In the genomic region with DNA sequence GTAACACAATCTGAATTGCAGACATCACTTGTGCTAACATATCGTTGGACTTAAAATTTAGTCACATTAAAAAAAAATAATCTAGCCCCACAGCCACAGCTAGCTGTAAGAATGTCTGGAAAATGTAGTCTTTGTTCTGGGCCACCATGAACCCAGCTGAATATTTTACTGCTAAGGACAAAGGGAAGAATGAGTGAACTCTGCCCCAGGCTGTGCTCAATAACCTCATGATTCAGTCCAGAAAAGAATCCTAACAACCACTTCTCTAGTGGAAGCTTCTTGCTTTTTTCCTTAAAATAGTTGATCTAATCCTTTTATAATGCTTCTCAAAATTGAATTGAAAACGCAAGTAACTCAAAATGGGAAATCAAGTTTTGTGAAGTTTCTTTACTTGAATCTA, we compare ENCODE assay signal across 19 cellular contexts. TPM values are rescaled to one million over a fixed set of nuclear protein-coding genes. Genes with fewer than 3 reads are reported as not detected.
DNase-seq lines count a peak whose midpoint lies in the region; ATAC-seq and TF ChIP-seq lines count a peak whose summit lies in the region.
"Had no signal": no experiment of that assay in that cellular context is flagged by ENCODE, and none has a peak within 500 bp of the region (broad histone marks: within the 10 kb centered on the region; RNA-seq: fewer than 3 reads in every experiment).

No MANE protein-coding gene starts in this region.

- no peak for TF ChIP-seq CTCF in epithelial cell of esophagus (IDR thresholded peaks at IDR 0.05; ENCODE audit: insufficient read depth, low read depth, low read length, missing control alignments)
- no peak for TF ChIP-seq CTCF in nephron (IDR thresholded peaks at IDR 0.05; ENCODE audit: unreplicated experiment in 3 of 3)

- H3K36me3 Mint-ChIP-seq in nephron (ENCODE audit: low read depth): no peaks in the 10 kb centered on the region
- H3K36me3 Mint-ChIP-seq: IgD-negative memory B cell had no signal

- no peak for ATAC-seq in left cardiac atrium

- DNase-seq in EH (ENCODE audit: low read depth) (peak; percentile 11), SK-MEL-5 (ENCODE audit: low read depth, low spot score) (peak; percentile 92), epithelial cell of esophagus (ENCODE audit: low read depth) (peak; percentile 24), left cardiac atrium (no peak), head of caudate nucleus (no peak), 8988T (no peak), NCI-H2107 (lab: John Stamatoyannopoulos, UW) (no peak)
- DNase-seq: DMS 273 treated with DMSO at 0.1 percent for 48 hours, NCI-H2029 treated with DMSO at 0.1 percent for 48 hours, NCI-H524, Peyer's patch, Right ventricle myocardium superior had no signal

- H3K27ac Mint-ChIP-seq in nephron: peak overlapping the region in 2 of 3 experiments; percentile 16 to 87
- H3K27ac Mint-ChIP-seq: IgD-negative memory B cell had no signal

- H3K9me3 Mint-ChIP-seq in nephron: no peaks in the 10 kb centered on the region
- H3K9me3 Mint-ChIP-seq: IgD-negative memory B cell had no signal

- H3K27me3 Mint-ChIP-seq in nephron (ENCODE audit: low read depth): no peaks in the 10 kb centered on the region

- H3K4me3 Mint-ChIP-seq in nephron: no peak overlapping the region
- H3K4me3 Mint-ChIP-seq: IgD-negative memory B cell had no signal

- H3K4me1 Mint-ChIP-seq in nephron: peaks cover 7% of the 10 kb centered on the region
- H3K4me1 Mint-ChIP-seq: IgD-negative memory B cell had no signal

- H3K4me3 ChIP-seq in epithelial cell of esophagus (ENCODE audit: low read length): no peak overlapping the region
- H3K4me3 ChIP-seq: Peyer's patch had no signal

- intact Hi-C loops in left cardiac atrium (cut with DNase I) (no loop called here), head of caudate nucleus (cut with DNase I) (no loop called here)

- in situ Hi-C loops in SK-MEL-5 (cut with HindIII; ENCODE audit: low pct_unique_long_range_greater_than_20kb, low sequenced_read_pairs): no loop called here

RNA-seq across cellular contexts. Expression of gene SOSTDC1, which starts 25.6 kb away (rescaled TPM):
- 8.1 and 8.7 TPM in 2 replicates for total RNA-seq in SK-MEL-5 (2014; rRNA removed; shearing (Covaris generic))
- polyA plus RNA-seq in SK-MEL-5 (2015; cell fraction: cytosol; rRNA removed): 10.2 and 12.6 TPM in 2 replicates
- polyA plus RNA-seq in SK-MEL-5 (2015; cell fraction: nucleus; rRNA removed): 3.1 and 5.1 TPM in 2 replicates
- 1 to 10 TPM; 2.8 to 8.0 TPM for total RNA-seq in left cardiac atrium
- total RNA-seq: A673, Daoy, HT1080, LHCN-M2 had no signal
- polyA plus RNA-seq: IgD-negative memory B cell had no signal

RNA-seq across cellular contexts. Expression of gene LRRC72, which starts 35.5 kb away (rescaled TPM):
- not detected in 2 replicates for total RNA-seq in SK-MEL-5 (2014; rRNA removed; shearing (Covaris generic))
- not detected in 2 replicates for polyA plus RNA-seq in SK-MEL-5 (2015; cell fraction: cytosol; rRNA removed)
- polyA plus RNA-seq in SK-MEL-5 (2015; cell fraction: nucleus; rRNA removed): not detected in 2 replicates
- not detected for total RNA-seq in left cardiac atrium
- total RNA-seq: A673, Daoy, H1, HT1080, LHCN-M2, Peyer's patch, Right ventricle myocardium superior had no signal
- polyA plus RNA-seq: H1, IgD-negative memory B cell had no signal

Comparison
In these comparisons a context has a peak if more than half of its experiments do, and no peak if none do; other contexts are left out.
1. DNase-seq: peak in EH (single experiment), SK-MEL-5 (single experiment) and epithelial cell of esophagus (single experiment); none in left cardiac atrium (single experiment), head of caudate nucleus (0 of 42), 8988T (single experiment) and NCI-H2107 (single experiment).